In genomic region chr18:57859314-57859713, GRCh38 we compare ENCODE assay signal across 1 cellular context.
TF ChIP-seq lines count a peak whose summit lies in the region.

No MANE protein-coding gene starts in this region.

TF ChIP-seq in GM23338, 12 proteins besides CTCF, POLR2A, EP300 and RAD21 (continued from another document):
- TF ChIP-seq ZNF462 (CRISPR knock-in tag; IDR thresholded peaks at IDR 0.05) (no peak), EZH2 (IDR thresholded peaks at IDR 0.05; ENCODE audit: low read depth, unreplicated experiment) (no peak)
TF ChIP-seq in GM23338: peak in this region for 0.
